8 cellular contexts compared by ENCODE assay signal in genomic region chr17:8376302-8377067, GRCh38.
A peak's percentile ranks its signal among the peaks of the same experiment; 100 is the strongest.
DNase-seq lines count a peak whose midpoint lies in the region; ATAC-seq and TF ChIP-seq lines count a peak whose summit lies in the region.

Gene KRABD2 (minus strand): TSS chr17:8376704.

- no peaks in the 10 kb centered on the region for H3K27me3 ChIP-seq in foreskin keratinocyte
- H3K27me3 ChIP-seq in neural progenitor cell, result no peaks in the 10 kb centered on the region
- no peaks in the 10 kb centered on the region for H3K27me3 ChIP-seq in stomach

- H3K4me1 ChIP-seq in foreskin keratinocyte (peaks cover 5% of the 10 kb centered on the region), neural progenitor cell (peaks cover 12% of the 10 kb centered on the region), stomach (peaks cover 33 to 63% (median 50%) of the 10 kb centered on the region in 4 donors)

- peaks cover 54% of the 10 kb centered on the region for H3F3A ChIP-seq in neural progenitor cell (ENCODE audit: low read depth)

- H4K20me1 ChIP-seq in neural progenitor cell (ENCODE audit: low read depth), result peaks cover 48% of the 10 kb centered on the region

- peak within 1 kb of the TSS; percentile 83 for H3K4me2 ChIP-seq in neural progenitor cell

- H3K4me3 ChIP-seq in LNCaP clone FGC (ENCODE audit: low read depth, low read length), result peak within 1 kb of the TSS; percentile 88
- H3K4me3 ChIP-seq in neural progenitor cell, result peak within 1 kb of the TSS; percentile 73
- peak within 1 kb of the TSS; percentile 61 to 78 (median 69) for H3K4me3 ChIP-seq in stomach

- H3K4me3 Mint-ChIP-seq in neural progenitor cell, result peak within 1 kb of the TSS; percentile 86

- H3K27ac ChIP-seq in foreskin keratinocyte (no peak within 1 kb of the TSS), neural progenitor cell (peak within 1 kb of the TSS; percentile 55), stomach (peak within 1 kb of the TSS; percentile 83 to 90 (median 89))

- peak within 1 kb of the TSS; percentile 68 for H3K9ac ChIP-seq in neural progenitor cell

- peak within 1 kb of the TSS; percentile 84 for H2AFZ ChIP-seq in neural progenitor cell (replicated peaks)

- H3K4me1 Mint-ChIP-seq in neural progenitor cell, result peaks cover 26% of the 10 kb centered on the region

- H3K9me3 Mint-ChIP-seq in neural progenitor cell, result no peaks in the 10 kb centered on the region

- ATAC-seq in GM21717 (IDR thresholded peaks at IDR 0.05; ENCODE audit: unreplicated experiment) (peak; percentile 77), foreskin keratinocyte (peak; percentile 94)

- H3K27ac Mint-ChIP-seq in neural progenitor cell, result peak within 1 kb of the TSS; percentile 91

- TF ChIP-seq EP300 in stomach (IDR thresholded peaks at IDR 0.05), result no peak

- H3K27me3 Mint-ChIP-seq in neural progenitor cell (ENCODE audit: insufficient read depth, low read depth), result peaks cover 2% of the 10 kb centered on the region

- H3K36me3 ChIP-seq in neural progenitor cell (peaks cover 25% of the 10 kb centered on the region), stomach (peaks cover 41 to 52% (median 49%) of the 10 kb centered on the region in 4 donors)

- 0 to 1% (median 1%) methylated on average over 31 to 41 of the region's 41 CpGs for WGBS in stomach, 5 donors

- peak in 1 of 4 donors; percentile 73 for TF ChIP-seq POLR2A in stomach (IDR thresholded peaks at IDR 0.05)

- intact Hi-C loops in stomach (cut with DNase I; ENCODE audit: low total_unique reads), result no loop called here

- peaks cover 45% of the 10 kb centered on the region for H3K79me2 ChIP-seq in neural progenitor cell (ENCODE audit: low read depth)

- DNase-seq in DMS153 (lab: John Stamatoyannopoulos, UW) (peak; percentile 29), LNCaP clone FGC (ENCODE audit: low read depth) (peak; percentile 93), SHP77 (lab: John Stamatoyannopoulos, UW) (peak; percentile 95 to 98), foreskin keratinocyte (peak; percentile 39 to 65), neural progenitor cell (ENCODE audit: low spot score) (peak; percentile 95), stomach (peak; percentile 92)
- DNase-seq in activated gamma-delta T cell treated with anti-CD3 and anti-CD28 coated beads, Interleukin-2, amount 50 U/mL, for 16 hours (ENCODE audit: low read depth), result peak; percentile 88

- peak; percentile 55 for TF ChIP-seq CTCF in LNCaP clone FGC (IDR thresholded peaks at IDR 0.05; ENCODE audit: control insufficient read depth, extremely low read depth, insufficient read depth)
- TF ChIP-seq CTCF in foreskin keratinocyte (conservative IDR thresholded peaks at IDR 0.05), result peak; percentile 69
- TF ChIP-seq CTCF in neural progenitor cell (IDR thresholded peaks at IDR 0.05), result peak; percentile 68
- TF ChIP-seq CTCF in stomach (IDR thresholded peaks at IDR 0.05), result peak in 4 of 7 experiments; percentile 41 to 74 (median 66)

- H3K9me3 ChIP-seq in neural progenitor cell (ENCODE audit: low read depth), result no peaks in the 10 kb centered on the region
- H3K9me3 ChIP-seq in stomach, result no peaks in the 10 kb centered on the region

- peaks cover 17% of the 10 kb centered on the region for H3K36me3 Mint-ChIP-seq in neural progenitor cell

Comparison
In these comparisons a context has a peak if more than half of its experiments do, and no peak if none do; other contexts are left out.
1. DNase-seq: peak in every context shown above with its lines; median percentile 96 in SHP77; 95 in neural progenitor cell; 93 in LNCaP clone FGC; 92 in stomach; 88 in activated gamma-delta T cell treated with anti-CD3 and anti-CD28 coated beads, Interleukin-2, amount 50 U/mL, for 16 hours; 52 in foreskin keratinocyte; 29 in DMS153.